In the genomic region with DNA sequence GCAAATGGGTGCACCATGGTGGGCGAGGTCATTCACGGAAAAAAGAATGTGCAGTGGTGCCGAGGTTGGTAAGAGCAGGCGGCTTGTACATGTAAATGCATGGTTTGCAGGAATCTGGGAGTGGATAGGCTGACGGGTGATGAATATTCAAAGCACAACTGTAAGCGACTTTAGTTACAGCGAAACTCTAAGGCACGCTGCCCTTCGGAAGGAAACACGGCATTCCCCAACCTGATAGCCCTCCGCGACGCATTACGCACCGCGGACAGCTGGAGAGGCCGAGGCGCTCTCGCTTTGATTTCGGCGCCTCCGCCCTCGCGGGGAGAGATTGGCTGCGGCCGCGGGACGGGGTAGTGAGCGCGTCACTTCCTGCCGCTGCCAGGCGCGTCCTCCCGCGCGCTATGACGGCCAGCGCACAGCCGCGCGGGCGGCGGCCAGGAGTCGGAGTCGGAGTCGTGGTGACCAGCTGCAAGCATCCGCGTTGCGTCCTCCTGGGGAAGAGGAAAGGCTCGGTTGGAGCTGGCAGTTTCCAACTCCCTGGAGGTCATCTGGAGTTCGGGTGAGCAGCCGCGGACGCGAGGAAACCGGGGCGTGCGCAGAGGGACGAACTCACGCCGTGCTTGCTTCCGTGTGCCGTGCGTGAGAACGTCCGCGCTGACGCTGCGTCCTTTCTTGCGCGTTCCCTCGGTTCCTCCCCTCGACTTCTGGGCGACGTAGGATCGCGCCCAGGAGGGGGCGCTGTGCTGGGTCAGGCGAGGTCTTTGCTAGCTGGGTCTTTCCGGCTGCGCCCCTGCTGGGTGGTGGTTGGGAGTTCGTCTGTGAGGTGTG, we compare ENCODE assay signal across 8 cellular contexts. TPM values are rescaled to one million over a fixed set of nuclear protein-coding genes. Genes with fewer than 3 reads are reported as not detected.
A peak's percentile ranks its signal among the peaks of the same experiment; 100 is the strongest.
DNase-seq lines count a peak whose midpoint lies in the region; TF ChIP-seq lines count a peak whose summit lies in the region.

A gene (plus strand): TSS at position 381 of the 828 bp plus-strand sequence. CDS start 21 bp downstream, at position 402.

- peak within 1 kb of the TSS; percentile 96 for H3K4me3 Mint-ChIP-seq in Caco-2 (ENCODE audit: unreplicated experiment)

- H3K36me3 ChIP-seq in Caco-2 (ENCODE audit: control insufficient read depth, insufficient read depth, low read length): peaks cover 3% of the 10 kb centered on the region

- H3K9me3 ChIP-seq in Caco-2: peaks cover 6% of the 10 kb centered on the region; the same call in 1 of the 2 replicates

- CTCF ChIA-PET in Caco-2 (lab: Charles Lee): interaction anchor here (0.6 to 1.9 kb wide), 10 partner anchors 36 to 732 kb away, joined by 4 to 12 read pairs (median 4); a partner anchor contains a TSS

- H3K4me3 ChIP-seq in Caco-2 (ENCODE audit: low read depth, low read length): peak within 1 kb of the TSS; percentile 55

- H3K27ac Mint-ChIP-seq in Caco-2 (ENCODE audit: unreplicated experiment): peak within 1 kb of the TSS; percentile 95

- DNase-seq in Caco-2 (peak; percentile 96 to 98), GM20000 (ENCODE audit: low spot score) (peak; percentile 93), HT-29 (ENCODE audit: low spot score) (peak; percentile 99), lung microvascular endothelial cell (ENCODE audit: low read depth in 2 of 2) (peak; percentile 97 to 98)
- peak; percentile 91 for DNase-seq in NK-92 treated with Interleukin-12 subunit alpha and Interleukin-12 subunit beta, amount 100 ng/mL, for 24 hours (lab: John Stamatoyannopoulos, UW)
- peak; percentile 96 for DNase-seq in activated CD8-positive, alpha-beta memory T cell treated with anti-CD3 and anti-CD28 coated beads for 24 hours
- DNase-seq in effector CD8-positive, alpha-beta T cell (lab: John Stamatoyannopoulos, UW): peak; percentile 94
- peak; percentile 89 to 93 (median 91) for DNase-seq in stimulated activated CD4-positive, alpha-beta T cell treated with anti-CD3 and anti-CD28 coated beads, TNF-alpha, amount 100 ng/mL, for 48 hours (ENCODE audit: low read depth in 3 of 3)

- H3K4me1 ChIP-seq in Caco-2: peaks cover 25% of the 10 kb centered on the region; the same call in 1 of the 2 replicates

- peaks cover 21% of the 10 kb centered on the region for H3K36me3 Mint-ChIP-seq in Caco-2 (ENCODE audit: insufficient read depth, unreplicated experiment)

- peaks cover 10% of the 10 kb centered on the region for H3K4me1 Mint-ChIP-seq in Caco-2 (ENCODE audit: low read depth, unreplicated experiment)

- POLR2A ChIA-PET in Caco-2 (lab: Charles Lee): interaction anchor here (0.5 to 2.3 kb wide), 11 partner anchors 9 to 1405 kb away, joined by 3 to 15 read pairs (median 4); a partner anchor contains a TSS

- BruUV-seq in Caco-2 (replicated peaks; lab: Mats Ljungman, UMichigan): no TSS peak

- H3K27me3 ChIP-seq in Caco-2 (replicated peaks; ENCODE audit: control insufficient read depth, insufficient read depth, low read length): no peaks in the 10 kb centered on the region

- TF ChIP-seq CTCF in Caco-2 (IDR thresholded peaks at IDR 0.05; ENCODE audit: insufficient read depth in 1 of 2, low read depth in 1 of 2, low read length in 1 of 2, severe bottlenecking in 1 of 2, unreplicated experiment in 1 of 2) (peak; percentile 99 to 100), GM20000 (IDR thresholded peaks at IDR 0.05; ENCODE audit: extremely low read depth, missing control alignments) (peak; percentile 92)

- intact Hi-C loops in Caco-2 (cut with micrococcal nuclease; ENCODE audit: unreplicated experiment): loop anchor here (1.0 to 2.0 kb wide), 3 partner anchors 36 to 543 kb away; a partner anchor contains a TSS

- no peaks in the 10 kb centered on the region for H3K9me3 Mint-ChIP-seq in Caco-2 (ENCODE audit: unreplicated experiment)

- H3K27me3 Mint-ChIP-seq in Caco-2 (ENCODE audit: insufficient read depth, unreplicated experiment): no peaks in the 10 kb centered on the region

RNA-seq across cellular contexts. Expression of the gene that starts here (rescaled TPM):
- total RNA-seq in Caco-2 (2022) (32.3 and 36.0 TPM in 2 replicates), lung microvascular endothelial cell (15.5 and 18.1 TPM in 2 replicates)
- total RNA-seq in HT-29 (2014; rRNA removed; shearing (Covaris generic)): 24.7 and 28.0 TPM in 2 replicates

Comparison
In these comparisons a context has a peak if more than half of its experiments do, and no peak if none do; other contexts are left out.
1. Peak in every context shown above with its lines: DNase-seq and H3K4me3 ChIP-seq.